ENCODE assay signal across 7 cellular contexts in genomic region chr5:138588013-138588788, GRCh38.
"Had no signal": no experiment of that assay in that cellular context is flagged by ENCODE, and none has a peak within 500 bp of the region (broad histone marks: within the 10 kb centered on the region; RNA-seq: fewer than 3 reads in every experiment).

No MANE protein-coding gene starts in this region.

- H3K27ac Mint-ChIP-seq: GM23338, H9, HFFc6, IgD-negative memory B cell had no signal

- DNase-seq: H9, HCEC 1CT, HFFc6 had no signal

- H3K4me2 ChIP-seq: GM23338 had no signal

- H3K4me1 Mint-ChIP-seq: GM23338, IgD-negative memory B cell had no signal

- H3K9me3 Mint-ChIP-seq: GM23338, H9, HFFc6, IgD-negative memory B cell had no signal

- H3K4me3 ChIP-seq: GM23338 had no signal

- ATAC-seq: GM23338, HepG2 had no signal

- H3K4me3 Mint-ChIP-seq: GM23338, H9, HFFc6, IgD-negative memory B cell had no signal

- H3K27ac ChIP-seq: HL-60 had no signal

- H2AFZ ChIP-seq: GM23338 had no signal
